Comparison of ENCODE assay signal across 20 cellular contexts in genomic region chr1:192735298-192735697, GRCh38.
DNase-seq lines count a peak whose midpoint lies in the region; ATAC-seq, FAIRE-seq and TF ChIP-seq lines count a peak whose summit lies in the region.
"Had no signal": no experiment of that assay in that cellular context is flagged by ENCODE, and none has a peak within 500 bp of the region (broad histone marks: within the 10 kb centered on the region; RNA-seq: fewer than 3 reads in every experiment).

No MANE protein-coding gene starts in this region.

- H3K9me2 ChIP-seq in Loucy (replicated peaks; ENCODE audit: low read depth, low read length), result no peaks in the 10 kb centered on the region
- H3K9me2 ChIP-seq in PC-9 (ENCODE audit: insufficient read depth), result no peaks in the 10 kb centered on the region

- H2BK5ac ChIP-seq in H1 (ENCODE audit: low read depth, low read length), result no peak overlapping the region

- no peak overlapping the region for H4K91ac ChIP-seq in H1 (replicated peaks; ENCODE audit: insufficient read length, low read length)

- H2BK20ac ChIP-seq in H1 (ENCODE audit: low read length), result no peak overlapping the region

- H4K20me1 ChIP-seq in Loucy (ENCODE audit: insufficient read depth, low read length, poor library complexity, severe bottlenecking), result no peaks in the 10 kb centered on the region
- no peaks in the 10 kb centered on the region for H4K20me1 ChIP-seq in PC-9 (ENCODE audit: insufficient read depth)
- H4K20me1 ChIP-seq in H1 (replicated peaks in 1 of 2; ENCODE audit: control insufficient read depth in 1 of 2, insufficient read depth in 2 of 2, low read length in 2 of 2), result no peaks in the 10 kb centered on the region

- H3K9me3 ChIP-seq in Loucy (ENCODE audit: insufficient read depth, low read depth, low read length), result no peaks in the 10 kb centered on the region
- no peaks in the 10 kb centered on the region for H3K9me3 ChIP-seq in PC-9 (ENCODE audit: insufficient read depth, low read depth)
- H3K9me3 ChIP-seq in H1 (ENCODE audit: insufficient read depth in 2 of 2, low read depth in 1 of 2, low read length in 1 of 2), result no peaks in the 10 kb centered on the region
- H3K9me3 ChIP-seq: HAP-1 had no signal

- no peaks in the 10 kb centered on the region for H3K79me1 ChIP-seq in H1 (ENCODE audit: low read depth, low read length)

- H2AFZ ChIP-seq in Loucy (ENCODE audit: low read length) (no peak overlapping the region), PC-9 (peak overlapping the region; percentile 5; the same call in 1 of the 2 replicates), H1 (ENCODE audit: low read length) (0 out of 2 replicates have a peak overlapping the region, but pooled peaks have one; percentile 40)
- H2AFZ ChIP-seq: GM23338 had no signal

- TF ChIP-seq POLR2A in H1 (IDR thresholded peaks at IDR 0.05; ENCODE audit: control extremely low read depth in 1 of 2, low read depth in 2 of 2, low read length in 2 of 2), result no peak

- no peak for FAIRE-seq in H1 (lab: Jason Lieb, UNC)
- FAIRE-seq: GM12891, GM18507, H54 had no signal

- TF ChIP-seq EP300 in H1 (IDR thresholded peaks at IDR 0.05; ENCODE audit: borderline replicate concordance in 1 of 2, low read depth in 2 of 2, low read length in 2 of 2), result no peak

- H3K27me3 ChIP-seq in Loucy (ENCODE audit: insufficient read depth, low read length, poor library complexity, severe bottlenecking) (no peaks in the 10 kb centered on the region), PC-9 (ENCODE audit: insufficient read depth, low read depth) (no peaks in the 10 kb centered on the region), H1 (replicated peaks in 1 of 4; ENCODE audit: control insufficient read depth in 3 of 4, extremely low read depth in 1 of 4, insufficient read depth in 3 of 4, low read length in 3 of 4) (no peaks in the 10 kb centered on the region)

- H4K8ac ChIP-seq in H1 (ENCODE audit: extremely low read depth, insufficient read depth, low read length), result no peak overlapping the region

- DNase-seq in PC-9 (no peak), H1 (ENCODE audit: low read depth in 1 of 2, low spot score in 2 of 2) (no peak), substantia nigra (lab: John Stamatoyannopoulos, UW) (no peak), left lobe of liver (ENCODE audit: low spot score) (no peak), NCI-H2081 treated with DMSO at 0.1 percent for 48 hours (lab: John Stamatoyannopoulos, UW) (no peak)
- DNase-seq: C1 segment of cervical spinal cord; Calu3; CD4-positive, alpha-beta memory T cell; COR-L47; DMS53; DMS79 treated with DMSO at 0.1 percent for 48 hours; GF-D8; HFFc6 had no signal

- H3K14ac ChIP-seq in H1 (ENCODE audit: insufficient read length), result no peak overlapping the region

- intact Hi-C loops in PC-9 (cut with micrococcal nuclease; ENCODE audit: unreplicated experiment), result no loop called here

- H2BK15ac ChIP-seq in H1 (ENCODE audit: low read length), result no peak overlapping the region

- H3K18ac ChIP-seq in H1 (ENCODE audit: extremely low read depth, low read length), result no peak overlapping the region

- no peak overlapping the region for H2BK120ac ChIP-seq in H1 (replicated peaks; ENCODE audit: low read depth, low read length)

- H3K23me2 ChIP-seq in H1 (ENCODE audit: low read depth, low read length), result peaks cover 2% of the 10 kb centered on the region; the same call in 1 of the 2 replicates

- H3K4me2 ChIP-seq in Loucy (ENCODE audit: low read depth, low read length, poor library complexity, severe bottlenecking) (peak overlapping the region; percentile 17), PC-9 (no peak overlapping the region), H1 (ENCODE audit: insufficient read depth in 1 of 2, low read depth in 2 of 2, low read length in 2 of 2) (no peak overlapping the region)
- H3K4me2 ChIP-seq: GM23338 had no signal

- H2BK12ac ChIP-seq in H1 (ENCODE audit: low read depth, low read length), result no peak overlapping the region

- peaks cover 39% of the 10 kb centered on the region for H3K4me1 ChIP-seq in Loucy (ENCODE audit: insufficient read depth, low read length, poor library complexity, severe bottlenecking)
- H3K4me1 ChIP-seq in PC-9 (replicated peaks; ENCODE audit: insufficient read depth), result no peaks in the 10 kb centered on the region
- no peaks in the 10 kb centered on the region for H3K4me1 ChIP-seq in H1 (replicated peaks in 1 of 4; ENCODE audit: control insufficient read depth in 3 of 4, insufficient read depth in 4 of 4, low read length in 3 of 4)
- H3K4me1 ChIP-seq in urinary bladder (ENCODE audit: insufficient read depth), result no peaks in the 10 kb centered on the region
- H3K4me1 ChIP-seq: HAP-1 had no signal

- no peak for TF ChIP-seq CTCF in Loucy (conservative IDR thresholded peaks at IDR 0.05; ENCODE audit: low read length)
- TF ChIP-seq CTCF in PC-9 (conservative IDR thresholded peaks at IDR 0.05), result no peak
- no peak for TF ChIP-seq CTCF in H1 (IDR thresholded peaks at IDR 0.05; ENCODE audit: control extremely low read depth in 1 of 3, insufficient read depth in 1 of 3, low read depth in 1 of 3, low read length in 3 of 3)

- no TSS peak for BruUV-seq in PC-9 (replicated peaks; lab: Mats Ljungman, UMichigan)

- H3K23ac ChIP-seq in H1 (ENCODE audit: insufficient read length), result no peak overlapping the region

- peaks cover 19% of the 10 kb centered on the region for H3K79me2 ChIP-seq in Loucy (ENCODE audit: insufficient read depth, low read length)
- H3K79me2 ChIP-seq in PC-9 (ENCODE audit: low read depth), result no peaks in the 10 kb centered on the region
- no peaks in the 10 kb centered on the region for H3K79me2 ChIP-seq in H1 (ENCODE audit: control insufficient read depth in 1 of 2, insufficient read depth in 2 of 2, low read length in 2 of 2)

- H3K4me3 ChIP-seq in Loucy (ENCODE audit: low read length, poor library complexity, severe bottlenecking) (no peak overlapping the region), PC-9 (no peak overlapping the region), H1 (ENCODE audit: extremely low read depth in 1 of 4, insufficient read depth in 2 of 4, low read depth in 3 of 4, low read length in 4 of 4) (no peak overlapping the region), urinary bladder (ENCODE audit: low read depth, low read length) (no peak overlapping the region)
- H3K4me3 ChIP-seq: GM23338, HAP-1 had no signal

- H3F3A ChIP-seq in Loucy (ENCODE audit: low read depth) (peaks cover 3% of the 10 kb centered on the region; the same call in 1 of the 2 replicates), PC-9 (ENCODE audit: insufficient read depth, low read depth) (no peaks in the 10 kb centered on the region)

- no peak overlapping the region for H3K4ac ChIP-seq in H1 (replicated peaks; ENCODE audit: insufficient read length, low read depth, low read length)

- no peak for ATAC-seq in left lobe of liver
- ATAC-seq: GM23338 had no signal

- POLR2A ChIA-PET in PC-9 (lab: Charles Lee; ENCODE audit: unreplicated experiment), result no interaction called here
- POLR2A ChIA-PET in H1 (lab: Charles Lee; ENCODE audit: partially characterized antibody), result no interaction called here

- CTCF ChIA-PET in PC-9 (lab: Charles Lee) (no interaction called here), H1 (lab: Charles Lee; ENCODE audit: partially characterized antibody) (no interaction called here)

- no peak overlapping the region for H4K5ac ChIP-seq in H1 (ENCODE audit: insufficient read length, low read depth, low read length)

- H3K9ac ChIP-seq in Loucy (ENCODE audit: low read depth, low read length, poor library complexity, severe bottlenecking) (no peak overlapping the region), H1 (replicated peaks in 1 of 4; ENCODE audit: extremely low read depth in 1 of 4, low read depth in 3 of 4, low read length in 3 of 4) (no peak overlapping the region)

- H2AK5ac ChIP-seq in H1 (ENCODE audit: low read depth, low read length), result no peak overlapping the region

- no peak for TF ChIP-seq RAD21 in H1 (IDR thresholded peaks at IDR 0.05 in 1 of 2, conservative IDR thresholded peaks at IDR 0.05 in 1 of 2; ENCODE audit: low read depth in 2 of 2, low read length in 2 of 2)

- H3K36me3 ChIP-seq in Loucy (ENCODE audit: insufficient read depth, low read length), result no peaks in the 10 kb centered on the region
- H3K36me3 ChIP-seq in PC-9 (ENCODE audit: low read depth), result no peaks in the 10 kb centered on the region
- no peaks in the 10 kb centered on the region for H3K36me3 ChIP-seq in H1 (ENCODE audit: control insufficient read depth in 2 of 4, insufficient read depth in 4 of 4, low read length in 3 of 4)
- H3K36me3 ChIP-seq in urinary bladder (ENCODE audit: insufficient read depth), result no peaks in the 10 kb centered on the region
- H3K36me3 ChIP-seq: HAP-1 had no signal

- H3K27ac ChIP-seq in PC-9 (no peak overlapping the region), H1 (ENCODE audit: low read depth, low read length) (no peak overlapping the region), urinary bladder (ENCODE audit: low read depth) (peak overlapping the region; percentile 2), substantia nigra (ENCODE audit: low read depth, low read length, poor library complexity, severe bottlenecking) (no peak overlapping the region)

- WGBS in H1 (ENCODE audit: extremely low coverage in 1 of 2, insufficient coverage in 1 of 2, insufficient read length in 1 of 2, insufficient replicate concordance in 2 of 2, low coverage in 1 of 2, low lambda C conversion rate in 2 of 2, missing lambda C conversion rate in 1 of 2), 2 experiments, result 73 to 100% methylated on average over 1 to 2 of the region's 2 CpGs
- 54% methylated on average over 2 of the region's 2 CpGs for WGBS in urinary bladder

- H3K56ac ChIP-seq in H1 (replicated peaks; ENCODE audit: insufficient read length, low read depth, low read length), result no peak overlapping the region

TF ChIP-seq in H1, 55 proteins besides CTCF, POLR2A, EP300 and RAD21:
- TF ChIP-seq HDAC2 (IDR thresholded peaks at IDR 0.05; ENCODE audit: borderline replicate concordance in 1 of 2, low read depth in 2 of 2, low read length in 2 of 2) (no peak), ZNF274 (IDR thresholded peaks at IDR 0.05; ENCODE audit: borderline replicate concordance, extremely low read depth, low read length) (no peak), POLR2AphosphoS5 (IDR thresholded peaks at IDR 0.05; ENCODE audit: low read depth, low read length) (no peak), CBX5 (IDR thresholded peaks at IDR 0.05; ENCODE audit: low read depth, low read length) (no peak), EGR1 (IDR thresholded peaks at IDR 0.05; ENCODE audit: borderline replicate concordance, low read depth, low read length) (no peak), BRCA1 (IDR thresholded peaks at IDR 0.05; ENCODE audit: low read depth, low read length) (no peak), MAFK (IDR thresholded peaks at IDR 0.05; ENCODE audit: low read depth, low read length) (no peak)
TF ChIP-seq in H1: peak in this region for 0.
